In the genomic region with DNA sequence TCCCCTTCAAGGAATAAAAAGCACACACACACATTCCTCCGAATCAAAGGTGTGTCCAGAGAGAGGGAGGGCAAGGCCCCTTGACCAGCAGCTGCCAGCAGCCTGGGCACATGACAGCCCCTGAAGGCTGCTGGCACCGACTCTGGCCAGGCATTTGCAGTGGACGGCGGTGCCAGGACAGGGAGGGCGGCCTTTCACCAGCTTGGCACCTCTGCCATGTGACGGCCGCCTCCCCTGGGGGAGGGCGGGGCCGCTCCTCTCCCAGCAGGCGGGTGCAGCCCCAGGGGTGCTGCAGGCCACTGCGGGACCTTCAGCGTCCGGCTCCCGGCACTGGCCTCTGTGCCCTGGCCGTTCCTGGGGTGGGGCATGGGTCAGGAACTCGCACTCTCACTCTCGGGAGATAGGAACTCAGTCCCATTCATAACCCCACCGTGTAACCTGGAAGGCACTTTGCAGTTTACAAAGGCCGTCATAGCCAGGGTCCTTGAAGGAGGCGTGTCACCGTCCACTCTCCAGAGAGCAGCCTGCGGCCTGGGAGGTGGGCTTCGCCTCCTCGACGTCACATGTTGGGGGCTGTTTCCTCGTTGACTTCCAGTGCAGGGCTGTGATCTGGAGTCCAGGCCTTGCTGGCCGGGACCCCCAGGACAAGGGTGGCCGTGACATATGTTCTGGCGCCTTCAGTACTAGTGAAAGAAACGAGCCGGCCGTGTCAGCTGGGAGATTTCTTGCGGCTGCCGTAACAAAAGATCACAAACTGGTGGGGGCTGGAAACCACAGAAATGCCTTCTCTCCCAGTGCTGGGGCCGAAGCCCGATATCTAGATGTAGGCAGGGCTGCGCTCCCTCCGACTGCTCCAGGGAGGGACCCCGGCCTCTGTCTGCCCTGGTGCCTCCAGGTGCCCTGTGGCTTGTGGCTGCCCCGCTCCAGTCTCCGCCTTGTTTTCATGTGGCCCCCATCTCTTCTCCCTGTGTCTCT, we compare ENCODE assay signal across 2 cellular contexts.
TF ChIP-seq lines count a peak whose summit lies in the region.

No MANE protein-coding gene starts in this region.

TF ChIP-seq in HCT116, 20 proteins besides CTCF, POLR2A, EP300 and RAD21 (continued from another document):
- TF ChIP-seq JUND (IDR thresholded peaks at IDR 0.05), result no peak
- TF ChIP-seq, protein P1, sequence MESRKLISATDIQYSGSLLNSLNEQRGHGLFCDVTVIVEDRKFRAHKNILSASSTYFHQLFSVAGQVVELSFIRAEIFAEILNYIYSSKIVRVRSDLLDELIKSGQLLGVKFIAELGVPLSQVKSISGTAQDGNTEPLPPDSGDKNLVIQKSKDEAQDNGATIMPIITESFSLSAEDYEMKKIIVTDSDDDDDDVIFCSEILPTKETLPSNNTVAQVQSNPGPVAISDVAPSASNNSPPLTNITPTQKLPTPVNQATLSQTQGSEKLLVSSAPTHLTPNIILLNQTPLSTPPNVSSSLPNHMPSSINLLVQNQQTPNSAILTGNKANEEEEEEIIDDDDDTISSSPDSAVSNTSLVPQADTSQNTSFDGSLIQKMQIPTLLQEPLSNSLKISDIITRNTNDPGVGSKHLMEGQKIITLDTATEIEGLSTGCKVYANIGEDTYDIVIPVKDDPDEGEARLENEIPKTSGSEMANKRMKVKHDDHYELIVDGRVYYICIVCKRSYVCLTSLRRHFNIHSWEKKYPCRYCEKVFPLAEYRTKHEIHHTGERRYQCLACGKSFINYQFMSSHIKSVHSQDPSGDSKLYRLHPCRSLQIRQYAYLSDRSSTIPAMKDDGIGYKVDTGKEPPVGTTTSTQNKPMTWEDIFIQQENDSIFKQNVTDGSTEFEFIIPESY (IDR thresholded peaks at IDR 0.05; ENCODE audit: extremely low read depth, insufficient replicate concordance, low read length), result no peak
- no peak for TF ChIP-seq CBX3 (IDR thresholded peaks at IDR 0.05; ENCODE audit: low read depth)
- no peak for TF ChIP-seq ELF1 (IDR thresholded peaks at IDR 0.05; ENCODE audit: borderline replicate concordance, low read depth)
- TF ChIP-seq, protein P2, sequence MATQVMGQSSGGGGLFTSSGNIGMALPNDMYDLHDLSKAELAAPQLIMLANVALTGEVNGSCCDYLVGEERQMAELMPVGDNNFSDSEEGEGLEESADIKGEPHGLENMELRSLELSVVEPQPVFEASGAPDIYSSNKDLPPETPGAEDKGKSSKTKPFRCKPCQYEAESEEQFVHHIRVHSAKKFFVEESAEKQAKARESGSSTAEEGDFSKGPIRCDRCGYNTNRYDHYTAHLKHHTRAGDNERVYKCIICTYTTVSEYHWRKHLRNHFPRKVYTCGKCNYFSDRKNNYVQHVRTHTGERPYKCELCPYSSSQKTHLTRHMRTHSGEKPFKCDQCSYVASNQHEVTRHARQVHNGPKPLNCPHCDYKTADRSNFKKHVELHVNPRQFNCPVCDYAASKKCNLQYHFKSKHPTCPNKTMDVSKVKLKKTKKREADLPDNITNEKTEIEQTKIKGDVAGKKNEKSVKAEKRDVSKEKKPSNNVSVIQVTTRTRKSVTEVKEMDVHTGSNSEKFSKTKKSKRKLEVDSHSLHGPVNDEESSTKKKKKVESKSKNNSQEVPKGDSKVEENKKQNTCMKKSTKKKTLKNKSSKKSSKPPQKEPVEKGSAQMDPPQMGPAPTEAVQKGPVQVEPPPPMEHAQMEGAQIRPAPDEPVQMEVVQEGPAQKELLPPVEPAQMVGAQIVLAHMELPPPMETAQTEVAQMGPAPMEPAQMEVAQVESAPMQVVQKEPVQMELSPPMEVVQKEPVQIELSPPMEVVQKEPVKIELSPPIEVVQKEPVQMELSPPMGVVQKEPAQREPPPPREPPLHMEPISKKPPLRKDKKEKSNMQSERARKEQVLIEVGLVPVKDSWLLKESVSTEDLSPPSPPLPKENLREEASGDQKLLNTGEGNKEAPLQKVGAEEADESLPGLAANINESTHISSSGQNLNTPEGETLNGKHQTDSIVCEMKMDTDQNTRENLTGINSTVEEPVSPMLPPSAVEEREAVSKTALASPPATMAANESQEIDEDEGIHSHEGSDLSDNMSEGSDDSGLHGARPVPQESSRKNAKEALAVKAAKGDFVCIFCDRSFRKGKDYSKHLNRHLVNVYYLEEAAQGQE (IDR thresholded peaks at IDR 0.05; ENCODE audit: low read depth), result no peak
- no peak for TF ChIP-seq SIN3A (IDR thresholded peaks at IDR 0.05; ENCODE audit: low read depth)
- no peak for TF ChIP-seq EGR1 (IDR thresholded peaks at IDR 0.05; ENCODE audit: low read depth)
- no peak for TF ChIP-seq SRF (IDR thresholded peaks at IDR 0.05; ENCODE audit: low read depth)
- TF ChIP-seq CEBPB (IDR thresholded peaks at IDR 0.05; ENCODE audit: low read depth), result no peak
- no peak for TF ChIP-seq FOSL1 (IDR thresholded peaks at IDR 0.05; ENCODE audit: low read depth)
- no peak for TF ChIP-seq ZFX (IDR thresholded peaks at IDR 0.05)
TF ChIP-seq in HCT116: peak in this region for 0.

TF ChIP-seq in K562, 482 proteins besides CTCF, POLR2A, EP300 and RAD21 (continued from another document):
- TF ChIP-seq, protein P3, sequence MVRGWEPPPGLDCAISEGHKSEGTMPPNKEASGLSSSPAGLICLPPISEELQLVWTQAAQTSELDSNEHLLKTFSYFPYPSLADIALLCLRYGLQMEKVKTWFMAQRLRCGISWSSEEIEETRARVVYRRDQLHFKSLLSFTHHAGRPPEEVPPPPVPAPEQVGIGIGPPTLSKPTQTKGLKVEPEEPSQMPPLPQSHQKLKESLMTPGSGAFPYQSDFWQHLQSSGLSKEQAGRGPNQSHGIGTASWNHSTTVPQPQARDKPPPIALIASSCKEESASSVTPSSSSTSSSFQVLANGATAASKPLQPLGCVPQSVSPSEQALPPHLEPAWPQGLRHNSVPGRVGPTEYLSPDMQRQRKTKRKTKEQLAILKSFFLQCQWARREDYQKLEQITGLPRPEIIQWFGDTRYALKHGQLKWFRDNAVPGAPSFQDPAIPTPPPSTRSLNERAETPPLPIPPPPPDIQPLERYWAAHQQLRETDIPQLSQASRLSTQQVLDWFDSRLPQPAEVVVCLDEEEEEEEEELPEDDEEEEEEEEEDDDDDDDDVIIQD (CRISPR knock-in tag; IDR thresholded peaks at IDR 0.05), result no peak
- no peak for TF ChIP-seq SREBF2 (CRISPR knock-in tag; IDR thresholded peaks at IDR 0.05)
- TF ChIP-seq, protein P4, sequence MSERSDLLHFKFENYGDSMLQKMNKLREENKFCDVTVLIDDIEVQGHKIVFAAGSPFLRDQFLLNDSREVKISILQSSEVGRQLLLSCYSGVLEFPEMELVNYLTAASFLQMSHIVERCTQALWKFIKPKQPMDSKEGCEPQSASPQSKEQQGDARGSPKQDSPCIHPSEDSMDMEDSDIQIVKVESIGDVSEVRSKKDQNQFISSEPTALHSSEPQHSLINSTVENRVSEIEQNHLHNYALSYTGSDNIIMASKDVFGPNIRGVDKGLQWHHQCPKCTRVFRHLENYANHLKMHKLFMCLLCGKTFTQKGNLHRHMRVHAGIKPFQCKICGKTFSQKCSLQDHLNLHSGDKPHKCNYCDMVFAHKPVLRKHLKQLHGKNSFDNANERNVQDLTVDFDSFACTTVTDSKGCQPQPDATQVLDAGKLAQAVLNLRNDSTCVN (CRISPR knock-in tag; IDR thresholded peaks at IDR 0.05), result no peak
- no peak for TF ChIP-seq NEUROD1 (IDR thresholded peaks at IDR 0.05; ENCODE audit: borderline replicate concordance, low read depth, low read length, partially characterized antibody)
- TF ChIP-seq, protein P5, sequence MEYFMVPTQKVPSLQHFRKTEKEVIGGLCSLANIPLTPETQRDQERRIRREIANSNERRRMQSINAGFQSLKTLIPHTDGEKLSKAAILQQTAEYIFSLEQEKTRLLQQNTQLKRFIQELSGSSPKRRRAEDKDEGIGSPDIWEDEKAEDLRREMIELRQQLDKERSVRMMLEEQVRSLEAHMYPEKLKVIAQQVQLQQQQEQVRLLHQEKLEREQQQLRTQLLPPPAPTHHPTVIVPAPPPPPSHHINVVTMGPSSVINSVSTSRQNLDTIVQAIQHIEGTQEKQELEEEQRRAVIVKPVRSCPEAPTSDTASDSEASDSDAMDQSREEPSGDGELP (CRISPR knock-in tag; IDR thresholded peaks at IDR 0.05; ENCODE audit: borderline replicate concordance), result peak; percentile 74; the same call in 1 of the 2 replicates
- TF ChIP-seq, protein P6, sequence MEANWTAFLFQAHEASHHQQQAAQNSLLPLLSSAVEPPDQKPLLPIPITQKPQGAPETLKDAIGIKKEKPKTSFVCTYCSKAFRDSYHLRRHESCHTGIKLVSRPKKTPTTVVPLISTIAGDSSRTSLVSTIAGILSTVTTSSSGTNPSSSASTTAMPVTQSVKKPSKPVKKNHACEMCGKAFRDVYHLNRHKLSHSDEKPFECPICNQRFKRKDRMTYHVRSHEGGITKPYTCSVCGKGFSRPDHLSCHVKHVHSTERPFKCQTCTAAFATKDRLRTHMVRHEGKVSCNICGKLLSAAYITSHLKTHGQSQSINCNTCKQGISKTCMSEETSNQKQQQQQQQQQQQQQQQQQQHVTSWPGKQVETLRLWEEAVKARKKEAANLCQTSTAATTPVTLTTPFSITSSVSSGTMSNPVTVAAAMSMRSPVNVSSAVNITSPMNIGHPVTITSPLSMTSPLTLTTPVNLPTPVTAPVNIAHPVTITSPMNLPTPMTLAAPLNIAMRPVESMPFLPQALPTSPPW (CRISPR knock-in tag; IDR thresholded peaks at IDR 0.05), result peak; percentile 39
